In the genomic region with DNA sequence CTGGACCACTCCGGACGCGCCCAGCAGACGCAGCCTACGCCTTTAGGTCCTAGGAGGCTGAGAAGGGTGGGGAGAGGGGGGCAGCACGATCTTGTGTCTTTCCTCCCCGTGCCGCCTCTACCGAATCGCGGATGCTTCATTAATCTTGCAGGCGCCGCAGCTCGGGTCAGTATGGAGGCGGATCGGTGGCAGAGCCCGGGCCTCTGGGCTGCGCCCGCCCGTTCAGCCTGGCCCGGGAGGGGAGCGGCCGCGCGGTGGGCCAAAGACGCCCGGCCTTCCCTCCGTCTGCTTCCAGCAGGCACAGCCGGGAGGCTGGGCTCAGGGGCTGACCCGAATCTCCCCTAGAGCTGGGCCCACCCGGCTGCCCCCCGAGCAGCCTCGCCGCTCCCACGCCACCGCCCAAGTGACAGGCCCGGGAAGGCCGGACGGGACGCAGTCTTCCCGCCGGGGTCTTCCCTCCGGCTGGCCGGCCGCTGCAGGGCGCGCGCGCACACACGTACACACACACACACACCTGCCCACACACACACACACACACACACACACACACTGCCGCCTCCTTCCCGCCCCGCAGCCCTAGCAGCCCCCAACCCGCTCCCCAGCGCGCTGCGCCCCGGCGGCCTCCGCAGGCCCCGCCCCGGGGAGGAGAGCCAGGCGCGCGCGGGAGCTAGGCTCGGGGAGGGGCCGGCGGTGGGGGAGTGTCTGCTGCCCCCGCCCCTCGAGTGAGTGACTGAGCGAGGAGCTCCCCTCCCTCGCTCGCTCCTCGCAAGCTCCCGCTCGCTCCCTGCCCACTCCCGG, we compare ENCODE assay signal across 1 cellular context.
TF ChIP-seq lines count a peak whose summit lies in the region.

Gene C1orf21, plus strand, starts transcription at position 759 of the 798 bp plus-strand sequence. CDS start 90,481 bp downstream, outside the sequence.

TF ChIP-seq in IMR-90, 13 proteins besides CTCF, POLR2A, EP300 and RAD21 (continued from another document):
- TF ChIP-seq, protein P1, sequence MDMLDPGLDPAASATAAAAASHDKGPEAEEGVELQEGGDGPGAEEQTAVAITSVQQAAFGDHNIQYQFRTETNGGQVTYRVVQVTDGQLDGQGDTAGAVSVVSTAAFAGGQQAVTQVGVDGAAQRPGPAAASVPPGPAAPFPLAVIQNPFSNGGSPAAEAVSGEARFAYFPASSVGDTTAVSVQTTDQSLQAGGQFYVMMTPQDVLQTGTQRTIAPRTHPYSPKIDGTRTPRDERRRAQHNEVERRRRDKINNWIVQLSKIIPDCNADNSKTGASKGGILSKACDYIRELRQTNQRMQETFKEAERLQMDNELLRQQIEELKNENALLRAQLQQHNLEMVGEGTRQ (IDR thresholded peaks at IDR 0.05; ENCODE audit: low read depth, low read length), result no peak
- TF ChIP-seq CHD1 (IDR thresholded peaks at IDR 0.05; ENCODE audit: low read depth, low read length) (no peak), MXI1 (IDR thresholded peaks at IDR 0.05; ENCODE audit: borderline replicate concordance, low read depth, low read length) (0 out of 2 replicates have a peak, but pooled peaks have one; percentile 50), FOS (IDR thresholded peaks at IDR 0.05; ENCODE audit: low read depth, low read length) (no peak), RCOR1 (IDR thresholded peaks at IDR 0.05; ENCODE audit: insufficient replicate concordance, low read length) (no peak), SMC3 (IDR thresholded peaks at IDR 0.05; ENCODE audit: low read depth, low read length) (no peak; the same call in 1 of the 2 replicates), NFE2L2 (IDR thresholded peaks at IDR 0.05; ENCODE audit: low read depth, low read length) (no peak), RFX5 (IDR thresholded peaks at IDR 0.05; ENCODE audit: low read depth, low read length) (no peak), BHLHE40 (IDR thresholded peaks at IDR 0.05; ENCODE audit: low read depth, low read length) (no peak), CEBPB (IDR thresholded peaks at IDR 0.05; ENCODE audit: low read depth, low read length) (no peak)
- TF ChIP-seq, protein P2, sequence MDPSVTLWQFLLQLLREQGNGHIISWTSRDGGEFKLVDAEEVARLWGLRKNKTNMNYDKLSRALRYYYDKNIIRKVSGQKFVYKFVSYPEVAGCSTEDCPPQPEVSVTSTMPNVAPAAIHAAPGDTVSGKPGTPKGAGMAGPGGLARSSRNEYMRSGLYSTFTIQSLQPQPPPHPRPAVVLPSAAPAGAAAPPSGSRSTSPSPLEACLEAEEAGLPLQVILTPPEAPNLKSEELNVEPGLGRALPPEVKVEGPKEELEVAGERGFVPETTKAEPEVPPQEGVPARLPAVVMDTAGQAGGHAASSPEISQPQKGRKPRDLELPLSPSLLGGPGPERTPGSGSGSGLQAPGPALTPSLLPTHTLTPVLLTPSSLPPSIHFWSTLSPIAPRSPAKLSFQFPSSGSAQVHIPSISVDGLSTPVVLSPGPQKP (IDR thresholded peaks at IDR 0.05; ENCODE audit: borderline replicate concordance, low read depth, low read length), result no peak
